Comparison of ENCODE assay signal across 9 cellular contexts in genomic region chr1:2828586-2829250, GRCh38.
"Had no signal": no experiment of that assay in that cellular context is flagged by ENCODE, and none has a peak within 500 bp of the region (broad histone marks: within the 10 kb centered on the region; RNA-seq: fewer than 3 reads in every experiment).

No MANE protein-coding gene starts in this region.

- H3K4me3 ChIP-seq: GM23248, HAP-1 had no signal

- H3K27me3 Mint-ChIP-seq: IgD-negative memory B cell had no signal

- H3K36me3 ChIP-seq: HAP-1 had no signal

- H3K27ac ChIP-seq: GM23248, HL-60 had no signal

- H3K36me3 Mint-ChIP-seq: IgD-negative memory B cell had no signal

- H3K4me1 ChIP-seq: HAP-1 had no signal

- H3K4me3 Mint-ChIP-seq: HFFc6, IgD-negative memory B cell had no signal

- H2AFZ ChIP-seq: GM23248 had no signal

- H3K27ac Mint-ChIP-seq: HFFc6, IgD-negative memory B cell had no signal

- H3K4me1 Mint-ChIP-seq: IgD-negative memory B cell had no signal

- H3K9ac ChIP-seq: GM23248 had no signal

- H3K9me3 ChIP-seq: HAP-1 had no signal

- FAIRE-seq: HepG2 had no signal

- DNase-seq: GM23248, GOT3, H7, HFFc6 had no signal

- ATAC-seq: HCT116, HepG2 had no signal
